8 cellular contexts compared by ENCODE assay signal in the genomic region with DNA sequence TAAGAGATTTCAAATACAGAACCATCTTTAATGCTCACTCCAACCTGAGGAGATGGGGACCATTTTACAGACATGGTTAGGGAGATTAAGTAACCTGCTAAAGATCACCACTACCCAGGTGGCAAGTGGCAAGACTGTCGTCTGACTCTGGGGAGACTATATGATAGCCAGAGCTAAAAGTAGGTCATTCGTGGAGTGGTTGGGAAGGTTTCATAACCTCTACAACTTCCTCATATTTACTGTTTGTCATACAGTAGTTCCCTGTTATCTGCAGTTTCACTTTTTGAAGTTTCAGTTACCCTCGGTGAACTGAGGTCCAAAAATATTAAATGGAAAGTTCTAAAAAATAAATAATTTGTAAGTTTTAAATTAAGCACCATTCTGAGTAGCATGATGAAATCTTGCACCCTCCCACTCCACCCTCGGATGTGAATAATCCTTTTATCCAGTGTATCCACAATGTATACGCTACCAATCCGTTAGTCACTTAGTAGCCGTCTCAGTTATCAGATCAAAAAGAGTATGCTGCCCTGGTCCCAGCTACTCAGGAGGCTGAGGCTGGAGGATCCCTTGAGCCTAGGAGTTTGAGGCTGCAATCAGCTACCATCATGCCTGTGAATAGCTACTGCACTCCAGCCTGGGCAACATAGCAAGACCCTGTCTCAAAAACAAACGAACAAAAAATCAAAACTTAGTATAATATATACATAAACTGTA. TPM values are rescaled to one million over a fixed set of nuclear protein-coding genes. Genes with fewer than 3 reads are reported as not detected.
A peak's percentile ranks its signal among the peaks of the same experiment; 100 is the strongest.
DNase-seq lines count a peak whose midpoint lies in the region; ATAC-seq and TF ChIP-seq lines count a peak whose summit lies in the region.

No MANE protein-coding gene starts in this region.

- H3K27me3 ChIP-seq in psoas muscle (ENCODE audit: insufficient read depth in 3 of 3, low read length in 2 of 3) = no peaks in the 10 kb centered on the region
- no peaks in the 10 kb centered on the region for H3K27me3 ChIP-seq in ascending aorta

- H3K4me3 ChIP-seq in psoas muscle (no peak overlapping the region), ascending aorta (no peak overlapping the region)

- H3K4me1 ChIP-seq in psoas muscle (no peaks in the 10 kb centered on the region), ascending aorta (peaks cover 0 to 7% of the 10 kb centered on the region in 2 donors)

- 62 to 77% (median 67%) methylated on average over 8 of the region's 8 CpGs for WGBS in psoas muscle, 3 donors

- intact Hi-C loops in psoas muscle (cut with DNase I) = no loop called here
- intact Hi-C loops in ascending aorta (cut with DNase I) = no loop called here

- H3K36me3 ChIP-seq in psoas muscle (ENCODE audit: insufficient read depth in 1 of 2, low read depth in 1 of 2) (no peaks in the 10 kb centered on the region), ascending aorta (no peaks in the 10 kb centered on the region)

- H3K9me3 ChIP-seq in psoas muscle (no peaks in the 10 kb centered on the region), ascending aorta (no peaks in the 10 kb centered on the region)

- TF ChIP-seq CTCF in GM10266 (IDR thresholded peaks at IDR 0.05; ENCODE audit: control insufficient read depth, insufficient read depth, low read depth, missing control alignments) (no peak), psoas muscle (IDR thresholded peaks at IDR 0.05) (no peak), ascending aorta (IDR thresholded peaks at IDR 0.05) (no peak)

- H3K27ac ChIP-seq in psoas muscle (no peak overlapping the region), ascending aorta (no peak overlapping the region)

- DNase-seq in GM10266 (ENCODE audit: extremely low spot score) (no peak), psoas muscle (no peak), ascending aorta (ENCODE audit: low spot score in 2 of 2) (no peak)
- no peak for DNase-seq in activated CD4-positive, alpha-beta T cell treated with anti-CD3 and anti-CD28 coated beads, Interleukin-2, amount 50 U/mL, for 1 hour

- ATAC-seq in GM18502 (IDR thresholded peaks at IDR 0.05; ENCODE audit: poor library complexity, unreplicated experiment) (peak; percentile 89), GM21737 (IDR thresholded peaks at IDR 0.05; ENCODE audit: unreplicated experiment) (peak; percentile 85), HG03565 (IDR thresholded peaks at IDR 0.05; ENCODE audit: unreplicated experiment) (peak; percentile 93), esophagus mucosa (peak; percentile 45), psoas muscle (no peak)

RNA-seq across cellular contexts. Expression of a gene that starts 14.9 kb away (rescaled TPM):
- total RNA-seq in esophagus mucosa (not detected), psoas muscle (1 to 10 TPM; 1.3 to 7.3 (median 2.6) TPM), ascending aorta (not detected)
- 1 to 10 TPM in 2 of 3 donors, under 1 TPM in 1; 0.20 to 1.4 (median 1.4) TPM for polyA plus RNA-seq in psoas muscle

RNA-seq across cellular contexts. Expression of a gene that starts 40.4 kb away (rescaled TPM):
- total RNA-seq in esophagus mucosa (11.8 TPM), psoas muscle (10 to 100 TPM in 3 of 4 donors, 1 to 10 TPM in 1; 6.7 to 14.0 (median 13.4) TPM), ascending aorta (1.7 TPM)
- 10 to 100 TPM in 1 of 3 donors, 1 to 10 TPM in 2; 6.4 to 15.0 (median 7.2) TPM for polyA plus RNA-seq in psoas muscle

Comparison
In these comparisons a context has a peak if more than half of its experiments do, and no peak if none do; other contexts are left out.
1. ATAC-seq: peak in GM18502 (single experiment), GM21737 (single experiment), HG03565 (single experiment) and esophagus mucosa (single experiment); none in psoas muscle (0 of 4).